In the genomic region with DNA sequence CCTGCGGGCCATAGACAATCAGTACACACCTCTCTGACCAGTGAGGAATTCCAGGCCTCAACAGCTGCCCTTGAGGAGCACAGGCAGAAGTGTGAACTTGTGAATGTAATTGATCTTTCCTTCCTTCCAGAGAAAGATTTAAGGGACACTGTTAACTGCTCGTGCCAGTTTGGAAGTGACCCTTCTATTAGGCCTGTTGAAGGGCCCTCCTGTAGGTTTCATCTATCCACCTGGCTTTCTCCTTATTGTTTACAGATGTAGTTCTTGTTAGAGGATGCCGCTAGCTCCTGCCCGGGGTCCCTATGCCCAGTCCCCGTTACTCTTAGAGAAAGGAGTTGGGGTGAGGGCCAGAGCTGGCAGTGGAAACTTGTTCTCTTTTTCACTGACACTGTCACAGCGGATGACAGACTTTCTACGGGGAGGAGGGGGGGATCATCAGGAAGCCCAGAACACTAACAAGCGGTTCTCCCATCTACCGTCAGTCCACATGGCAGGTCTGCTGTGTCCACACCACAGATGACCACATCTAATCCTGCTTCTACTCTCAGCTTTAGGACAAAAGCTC, we compare ENCODE assay signal across 15 cellular contexts. TPM values are rescaled to one million over a fixed set of nuclear protein-coding genes. Genes with fewer than 3 reads are reported as not detected.
DNase-seq lines count a peak whose midpoint lies in the region; ATAC-seq lines count a peak whose summit lies in the region.
"Had no signal": no experiment of that assay in that cellular context is flagged by ENCODE, and none has a peak within 500 bp of the region (broad histone marks: within the 10 kb centered on the region; RNA-seq: fewer than 3 reads in every experiment).

No MANE protein-coding gene starts in this region.

- no peak overlapping the region for H3K4ac ChIP-seq in neuronal stem cell (ENCODE audit: low read length)

- CTCF ChIA-PET in activated CD8-positive, alpha-beta T cell treated with anti-CD3 and anti-CD28 coated beads, Interleukin-2, amount 10 ng/mL, durations not matched to agents 7 days and 5 days (lab: Charles Lee), result interaction anchor here (1.2 to 28.2 kb wide), 3 partner anchors 19 to 80 kb away, joined by 3 to 1088 read pairs (median 170); a partner anchor contains a TSS

- H2AFZ ChIP-seq in neuronal stem cell (ENCODE audit: low read length), result no peak overlapping the region

- H2BK15ac ChIP-seq in neuronal stem cell (ENCODE audit: low read length), result no peak overlapping the region

- H3K23ac ChIP-seq in neuronal stem cell (ENCODE audit: low read depth, low read length, poor library complexity), result no peak overlapping the region

- H2BK12ac ChIP-seq in neuronal stem cell (ENCODE audit: low read length), result no peak overlapping the region

- H3K79me1 ChIP-seq in neuronal stem cell (ENCODE audit: low read depth, low read length), result peaks cover 4% of the 10 kb centered on the region

- POLR2A ChIA-PET in activated CD8-positive, alpha-beta T cell treated with anti-CD3 and anti-CD28 coated beads, Interleukin-2, amount 10 ng/mL, durations not matched to agents 7 days and 5 days (lab: Charles Lee), result interaction anchor here (1.1 to 3.0 kb wide), 2 partner anchors 10 to 13 kb away, joined by 4 to 16 read pairs; no protein-coding TSS in a partner anchor

- H3K36me3 Mint-ChIP-seq in activated CD8-positive, alpha-beta T cell treated with anti-CD3 and anti-CD28 coated beads, Interleukin-2, amount 10 ng/mL, durations not matched to agents 7 days and 5 days (ENCODE audit: low read depth), result peaks cover 64% of the 10 kb centered on the region

- H3K27me3 ChIP-seq in subcutaneous abdominal adipose tissue (ENCODE audit: control insufficient read depth in 5 of 5, insufficient read depth in 4 of 5, low read length in 5 of 5) (no peaks in the 10 kb centered on the region), neuronal stem cell (ENCODE audit: control insufficient read depth in 3 of 3, insufficient read depth in 3 of 3, low read depth in 1 of 3, low read length in 3 of 3) (no peaks in the 10 kb centered on the region)

- no peak overlapping the region for H4K91ac ChIP-seq in neuronal stem cell (ENCODE audit: low read depth, low read length, poor library complexity)

- ATAC-seq in Right ventricle myocardium superior (ENCODE audit: poor library complexity) (no peak), left ventricle myocardium superior (no peak)
- no peak for ATAC-seq in activated CD8-positive, alpha-beta T cell treated with anti-CD3 and anti-CD28 coated beads, Interleukin-2, amount 10 ng/mL, durations not matched to agents 7 days and 5 days

- DNase-seq in Right ventricle myocardium superior (peak; percentile 29), left ventricle myocardium superior (no peak), islet precursor cell (peak; percentile 33), neuronal stem cell (ENCODE audit: low spot score) (no peak), globus pallidus (ENCODE audit: low spot score) (no peak), DMS79 (lab: John Stamatoyannopoulos, UW) (no peak)
- DNase-seq in activated CD8-positive, alpha-beta T cell treated with anti-CD3 and anti-CD28 coated beads, Interleukin-2, amount 10 ng/mL, durations not matched to agents 7 days and 5 days, result peak; percentile 18
- DNase-seq: activated T-cell treated with anti-CD3 and anti-CD28 coated beads, Interleukin-2, amount 50 U/mL, for 1 hour; AML-193; glutamatergic neuron; MV-4-11; NK-92 treated with Interleukin-12 subunit alpha and Interleukin-12 subunit beta, amount 100 ng/mL, for 24 hours had no signal

- intact Hi-C loops in Right ventricle myocardium superior (cut with DNase I) (no loop called here), left ventricle myocardium superior (cut with micrococcal nuclease) (no loop called here)

- H3K4me3 ChIP-seq in subcutaneous abdominal adipose tissue (ENCODE audit: low read depth in 1 of 5, low read length in 5 of 5) (no peak overlapping the region), neuronal stem cell (ENCODE audit: low read length in 2 of 2) (no peak overlapping the region)
- H3K4me3 ChIP-seq: skin epidermis had no signal

- no peak overlapping the region for H3K14ac ChIP-seq in neuronal stem cell (ENCODE audit: low read length)

- H3K4me3 Mint-ChIP-seq in activated CD8-positive, alpha-beta T cell treated with anti-CD3 and anti-CD28 coated beads, Interleukin-2, amount 10 ng/mL, durations not matched to agents 7 days and 5 days, result no peak overlapping the region
- H3K4me3 Mint-ChIP-seq: mesothelial cell of epicardium had no signal

- no CpG with 5 or more reads among the region's 9 CpGs for WGBS in neuronal stem cell (ENCODE audit: extremely low coverage in 2 of 2, insufficient read length in 2 of 2, insufficient replicate concordance in 1 of 2), 2 donors

- peak overlapping the region; percentile 52 for H3K27ac Mint-ChIP-seq in activated CD8-positive, alpha-beta T cell treated with anti-CD3 and anti-CD28 coated beads, Interleukin-2, amount 10 ng/mL, durations not matched to agents 7 days and 5 days
- H3K27ac Mint-ChIP-seq: mesothelial cell of epicardium had no signal

- no peaks in the 10 kb centered on the region for H3K27me3 Mint-ChIP-seq in activated CD8-positive, alpha-beta T cell treated with anti-CD3 and anti-CD28 coated beads, Interleukin-2, amount 10 ng/mL, durations not matched to agents 7 days and 5 days (ENCODE audit: low read depth)

- H3K4me1 ChIP-seq in subcutaneous abdominal adipose tissue (ENCODE audit: control insufficient read depth in 5 of 5, insufficient read depth in 5 of 5, low read length in 5 of 5) (peaks cover 21 to 77% (median 63%) of the 10 kb centered on the region in 5 donors), neuronal stem cell (ENCODE audit: control insufficient read depth in 2 of 2, insufficient read depth in 1 of 2, low read depth in 1 of 2, low read length in 2 of 2) (peaks cover 5% of the 10 kb centered on the region in 2 donors)

- H3K36me3 ChIP-seq in subcutaneous abdominal adipose tissue (ENCODE audit: control insufficient read depth in 5 of 5, insufficient read depth in 5 of 5, low read length in 5 of 5), result peaks cover 6 to 76% (median 69%) of the 10 kb centered on the region in 5 donors
- peaks cover 33 to 98% of the 10 kb centered on the region in 2 donors for H3K36me3 ChIP-seq in neuronal stem cell (replicated peaks in 1 of 2; ENCODE audit: control insufficient read depth in 2 of 2, insufficient read depth in 2 of 2, low read length in 2 of 2)

- H3K27ac ChIP-seq in subcutaneous abdominal adipose tissue (ENCODE audit: low read depth, low read length), result peak overlapping the region; percentile 21
- no peak overlapping the region for H3K27ac ChIP-seq in neuronal stem cell (replicated peaks; ENCODE audit: low read length)

- H3K18ac ChIP-seq in neuronal stem cell (ENCODE audit: low read length), result no peak overlapping the region

- peaks cover 80% of the 10 kb centered on the region for H3K4me1 Mint-ChIP-seq in activated CD8-positive, alpha-beta T cell treated with anti-CD3 and anti-CD28 coated beads, Interleukin-2, amount 10 ng/mL, durations not matched to agents 7 days and 5 days (ENCODE audit: low read depth)

- no peak overlapping the region for H2BK5ac ChIP-seq in neuronal stem cell (ENCODE audit: low read length)

- H2BK120ac ChIP-seq in neuronal stem cell (ENCODE audit: low read depth, low read length), result no peak overlapping the region

- H4K8ac ChIP-seq in neuronal stem cell (ENCODE audit: low read depth, low read length), result no peak overlapping the region

- H3K9ac ChIP-seq in subcutaneous abdominal adipose tissue (ENCODE audit: low read length in 5 of 5) (no peak overlapping the region), neuronal stem cell (ENCODE audit: low read depth, low read length, poor library complexity) (no peak overlapping the region)

- H3K9me3 ChIP-seq in subcutaneous abdominal adipose tissue (ENCODE audit: control insufficient read depth in 5 of 5, low read length in 5 of 5) (no peaks in the 10 kb centered on the region), neuronal stem cell (replicated peaks in 1 of 2; ENCODE audit: control insufficient read depth in 2 of 2, insufficient read depth in 1 of 2, low read depth in 1 of 2, low read length in 2 of 2) (no peaks in the 10 kb centered on the region)

- H3K9me3 Mint-ChIP-seq in activated CD8-positive, alpha-beta T cell treated with anti-CD3 and anti-CD28 coated beads, Interleukin-2, amount 10 ng/mL, durations not matched to agents 7 days and 5 days (ENCODE audit: insufficient read depth), result no peaks in the 10 kb centered on the region
- H3K9me3 Mint-ChIP-seq: mesothelial cell of epicardium had no signal

- H3K4me2 ChIP-seq in neuronal stem cell (ENCODE audit: insufficient read depth, low read length, poor library complexity, severe bottlenecking), result no peak overlapping the region

- H2AK5ac ChIP-seq in neuronal stem cell (ENCODE audit: low read depth, low read length), result no peak overlapping the region

RNA-seq across cellular contexts. Expression of a gene that starts 42.6 kb away (rescaled TPM):
- total RNA-seq in Right ventricle myocardium superior, result 42.8 TPM
- total RNA-seq in left ventricle myocardium superior, result 45.1 TPM
- total RNA-seq in activated CD8-positive, alpha-beta T cell treated with anti-CD3 and anti-CD28 coated beads, Interleukin-2, amount 10 ng/mL, durations not matched to agents 7 days and 5 days, result 10 to 100 TPM; 49.9 to 50.9 TPM
- polyA plus RNA-seq in neuronal stem cell (2013, experiment 1 of 2), result 6.5 TPM
- 6.3 TPM for polyA plus RNA-seq in neuronal stem cell (2013, experiment 2 of 2)

Comparison
In these comparisons a context has a peak if more than half of its experiments do, and no peak if none do; other contexts are left out.
1. DNase-seq: peak in Right ventricle myocardium superior (single experiment), activated CD8-positive, alpha-beta T cell treated with anti-CD3 and anti-CD28 coated beads, Interleukin-2, amount 10 ng/mL, durations not matched to agents 7 days and 5 days (single experiment) and islet precursor cell (single experiment); none in left ventricle myocardium superior (single experiment), neuronal stem cell (single experiment), globus pallidus (single experiment) and DMS79 (single experiment).